11 cellular contexts compared by ENCODE assay signal in the genomic region with DNA sequence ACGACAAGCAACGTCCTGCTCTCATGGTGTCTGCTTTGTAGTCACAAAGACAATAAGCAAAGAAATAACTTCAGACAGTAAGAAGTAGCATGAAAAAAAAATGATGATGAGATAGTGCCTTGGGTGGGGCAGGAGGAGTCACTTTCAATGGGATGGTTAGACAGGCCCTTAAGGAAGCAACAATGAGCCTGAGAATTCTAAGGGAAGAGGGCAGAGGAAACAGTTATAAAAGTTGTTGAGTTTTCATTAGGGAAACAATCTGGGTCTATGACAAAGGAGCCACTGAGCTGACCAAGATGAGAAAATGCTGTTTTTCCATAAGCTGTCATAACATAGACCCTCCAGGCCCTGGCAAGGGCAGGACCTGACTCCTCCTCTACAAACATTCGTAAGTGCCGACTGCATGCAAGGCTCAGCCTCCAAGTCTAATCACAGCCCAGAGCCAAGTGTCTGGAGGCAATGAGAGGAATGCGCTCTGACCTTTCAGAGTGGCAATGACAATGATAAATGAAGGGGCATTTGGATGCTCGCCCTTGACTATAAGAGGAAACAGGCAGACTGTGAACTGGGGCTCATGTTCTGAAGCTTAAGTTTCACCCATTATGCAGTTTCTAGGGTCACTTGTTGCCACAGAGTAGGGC. TPM values are rescaled to one million over a fixed set of nuclear protein-coding genes. Genes with fewer than 3 reads are reported as not detected.
A peak's percentile ranks its signal among the peaks of the same experiment; 100 is the strongest.
DNase-seq lines count a peak whose midpoint lies in the region; ATAC-seq and TF ChIP-seq lines count a peak whose summit lies in the region.
"Had no signal": no experiment of that assay in that cellular context is flagged by ENCODE, and none has a peak within 500 bp of the region (broad histone marks: within the 10 kb centered on the region; RNA-seq: fewer than 3 reads in every experiment).

No MANE protein-coding gene starts in this region.

- H4K8ac ChIP-seq in trophoblast cell (ENCODE audit: low read depth, low read length): no peak overlapping the region

- no peak overlapping the region for H3K4ac ChIP-seq in trophoblast cell (ENCODE audit: low read depth, low read length)

- ATAC-seq in lower lobe of right lung: peak; percentile 45 to 61

- H3K27ac ChIP-seq in cingulate gyrus (ENCODE audit: low read depth, low read length): peak overlapping the region; percentile 79
- H3K27ac ChIP-seq in lower lobe of right lung: peak overlapping the region; percentile 21
- H3K27ac ChIP-seq in tibial artery: peak overlapping the region; percentile 83 to 85
- H3K27ac ChIP-seq in trophoblast cell (ENCODE audit: low read depth, low read length): no peak overlapping the region
- H3K27ac ChIP-seq in MM.1S (ENCODE audit: low read length): no peak overlapping the region

- TF ChIP-seq CTCF in lower lobe of right lung (IDR thresholded peaks at IDR 0.05) (no peak), tibial artery (IDR thresholded peaks at IDR 0.05) (no peak), MM.1S (IDR thresholded peaks at IDR 0.05; ENCODE audit: low read length) (no peak), GM20000 (IDR thresholded peaks at IDR 0.05; ENCODE audit: extremely low read depth, missing control alignments) (no peak)

- H3K9me3 ChIP-seq in MG63 (no peaks in the 10 kb centered on the region; the same call in 1 of the 2 replicates), lower lobe of right lung (no peaks in the 10 kb centered on the region), tibial artery (no peaks in the 10 kb centered on the region), trophoblast cell (ENCODE audit: insufficient read depth, low read depth, low read length) (no peaks in the 10 kb centered on the region), MM.1S (replicated peaks; ENCODE audit: insufficient read depth, low read length) (no peaks in the 10 kb centered on the region)
- H3K9me3 ChIP-seq: spleen had no signal

- H3K9ac ChIP-seq in trophoblast cell (ENCODE audit: low read length): no peak overlapping the region
- H3K9ac ChIP-seq in MM.1S (ENCODE audit: low read length): no peak overlapping the region

- no peaks in the 10 kb centered on the region for H3F3A ChIP-seq in MM.1S (ENCODE audit: insufficient read depth, low read length)

- no peak overlapping the region for H4K91ac ChIP-seq in trophoblast cell (ENCODE audit: low read depth, low read length)

- peak; percentile 85 for DNase-seq in MG63
- DNase-seq in lower lobe of right lung: no peak
- DNase-seq in tibial artery: peak in 1 of 2 donors; percentile 78
- no peak for DNase-seq in trophoblast cell
- DNase-seq in MM.1S: no peak
- no peak for DNase-seq in activated CD8-positive, alpha-beta memory T cell treated with anti-CD3 and anti-CD28 coated beads, Interleukin-2, amount 50 U/mL, for 48 hours
- no peak for DNase-seq in GM20000 (ENCODE audit: low spot score)
- DNase-seq: NCI-H774, spleen, T-helper 2 cell had no signal

- intact Hi-C loops in lower lobe of right lung (cut with DNase I): no loop called here
- intact Hi-C loops in tibial artery (cut with DNase I; ENCODE audit: low total_unique reads): no loop called here

- H3K14ac ChIP-seq in trophoblast cell (ENCODE audit: low read length): no peak overlapping the region

- H3K9me2 ChIP-seq in MM.1S (replicated peaks; ENCODE audit: insufficient read depth, low read length): no peaks in the 10 kb centered on the region

- no peaks in the 10 kb centered on the region for H3K79me2 ChIP-seq in trophoblast cell (ENCODE audit: control insufficient read depth, insufficient read depth, low read length, poor library complexity)
- no peaks in the 10 kb centered on the region for H3K79me2 ChIP-seq in MM.1S (ENCODE audit: low read length)

- no peaks in the 10 kb centered on the region for H3K36me3 ChIP-seq in MG63
- H3K36me3 ChIP-seq in lower lobe of right lung: no peaks in the 10 kb centered on the region
- no peaks in the 10 kb centered on the region for H3K36me3 ChIP-seq in tibial artery
- H3K36me3 ChIP-seq in trophoblast cell (ENCODE audit: control insufficient read depth in 1 of 2, insufficient read depth in 2 of 2, low read length in 2 of 2): no peaks in the 10 kb centered on the region
- no peaks in the 10 kb centered on the region for H3K36me3 ChIP-seq in MM.1S (replicated peaks; ENCODE audit: insufficient read depth, low read length)
- H3K36me3 ChIP-seq: spleen had no signal

- H4K12ac ChIP-seq in trophoblast cell (ENCODE audit: low read depth, low read length): no peak overlapping the region

- no peak overlapping the region for H3K23ac ChIP-seq in trophoblast cell (ENCODE audit: low read length)

- no peak overlapping the region for H2BK5ac ChIP-seq in trophoblast cell (ENCODE audit: low read depth, low read length, poor library complexity)

- H3K4me1 ChIP-seq in lower lobe of right lung (peaks cover 26% of the 10 kb centered on the region), tibial artery (peaks cover 6 to 73% (median 69%) of the 10 kb centered on the region in 4 donors), trophoblast cell (ENCODE audit: control insufficient read depth in 1 of 2, insufficient read depth in 2 of 2, low read length in 2 of 2) (no peaks in the 10 kb centered on the region), MM.1S (ENCODE audit: low read length) (no peaks in the 10 kb centered on the region)

- WGBS in trophoblast cell (ENCODE audit: extremely low coverage, insufficient coverage, insufficient read length): no CpG with 5 or more reads among the region's 6 CpGs

- H3K4me2 ChIP-seq in trophoblast cell (ENCODE audit: low read length) (no peak overlapping the region), MM.1S (ENCODE audit: low read depth, low read length) (no peak overlapping the region)

- H2AFZ ChIP-seq in trophoblast cell (ENCODE audit: insufficient read depth, low read length, poor library complexity) (no peak overlapping the region), MM.1S (ENCODE audit: low read length) (no peak overlapping the region)

- H2BK120ac ChIP-seq in trophoblast cell (ENCODE audit: insufficient read depth, low read length, poor library complexity): no peak overlapping the region

- no peaks in the 10 kb centered on the region for H4K20me1 ChIP-seq in MM.1S (ENCODE audit: insufficient read depth, low read length)

- no peak overlapping the region for H3K4me3 ChIP-seq in MG63
- no peak overlapping the region for H3K4me3 ChIP-seq in lower lobe of right lung
- H3K4me3 ChIP-seq in tibial artery: no peak overlapping the region
- no peak overlapping the region for H3K4me3 ChIP-seq in trophoblast cell (ENCODE audit: low read depth, low read length)
- H3K4me3 ChIP-seq in MM.1S (ENCODE audit: low read length): no peak overlapping the region
- H3K4me3 ChIP-seq: spleen had no signal

- no peak overlapping the region for H3K18ac ChIP-seq in trophoblast cell (ENCODE audit: low read length)

- no peak overlapping the region for H2BK12ac ChIP-seq in trophoblast cell (ENCODE audit: low read length)

- H3K27me3 ChIP-seq in MG63 (no peaks in the 10 kb centered on the region), lower lobe of right lung (ENCODE audit: low read depth) (no peaks in the 10 kb centered on the region), tibial artery (no peaks in the 10 kb centered on the region), trophoblast cell (ENCODE audit: insufficient read depth, low read length) (no peaks in the 10 kb centered on the region), MM.1S (replicated peaks; ENCODE audit: insufficient read depth, low read length) (no peaks in the 10 kb centered on the region)

- no peaks in the 10 kb centered on the region for H3K79me1 ChIP-seq in trophoblast cell (ENCODE audit: low read length)

- no peak overlapping the region for H2AK5ac ChIP-seq in trophoblast cell (ENCODE audit: low read length)

RNA-seq across cellular contexts. Expression of gene PPP1R3C, which starts 43.7 kb away (rescaled TPM):
- 12.7 and 16.0 TPM in 2 replicates for total RNA-seq in MG63 (2014; rRNA removed; shearing (Covaris generic); ENCODE audit: low replicate concordance)
- total RNA-seq in lower lobe of right lung: 10.8 TPM
- polyA plus RNA-seq in trophoblast cell (2013): 0.08 and 0.14 TPM in 2 replicates

Comparison
In these comparisons a context has a peak if more than half of its experiments do, and no peak if none do; other contexts are left out.
1. H3K27ac ChIP-seq: peak in cingulate gyrus (single experiment), lower lobe of right lung (single experiment) and tibial artery (2 of 2); none in trophoblast cell (single experiment) and MM.1S (single experiment).